10 cellular contexts compared by ENCODE assay signal in genomic region chr1:151988405-151988851, GRCh38. TPM values are rescaled to one million over a fixed set of nuclear protein-coding genes. Genes with fewer than 3 reads are reported as not detected.
DNase-seq lines count a peak whose midpoint lies in the region; ATAC-seq and TF ChIP-seq lines count a peak whose summit lies in the region.
"Had no signal": no experiment of that assay in that cellular context is flagged by ENCODE, and none has a peak within 500 bp of the region (broad histone marks: within the 10 kb centered on the region; RNA-seq: fewer than 3 reads in every experiment).

No MANE protein-coding gene starts in this region.

- peak overlapping the region; percentile 57 for H3K27ac ChIP-seq in HUES48 (ENCODE audit: low read depth, low read length)
- peak overlapping the region; percentile 97 for H3K27ac ChIP-seq in mammary epithelial cell (ENCODE audit: insufficient read depth, low read depth, low read length)
- H3K27ac ChIP-seq: KMS-11 had no signal

- H3K79me2 ChIP-seq in mammary epithelial cell (ENCODE audit: insufficient read depth, low read length): peaks cover 99% of the 10 kb centered on the region

- peaks cover 15% of the 10 kb centered on the region for H3K27me3 ChIP-seq in HUES48 (ENCODE audit: control insufficient read depth, insufficient read depth, low read length)
- H3K27me3 ChIP-seq in mammary epithelial cell (ENCODE audit: insufficient read depth, low read length): no peaks in the 10 kb centered on the region

- dilution Hi-C loops in mammary epithelial cell (cut with HindIII; ENCODE audit: low sequenced_read_pairs): loop anchor here (5.0 kb wide), 2 partner anchors 36 to 39 kb away; no protein-coding TSS in a partner anchor

- 0% methylated on average over 1 of the region's 1 CpG for WGBS in mammary epithelial cell (ENCODE audit: low coverage, missing lambda C conversion rate)

- H4K20me1 ChIP-seq in mammary epithelial cell (ENCODE audit: insufficient read depth, low read length): peaks cover 5% of the 10 kb centered on the region

- ATAC-seq in mucosa of descending colon (peak; percentile 37), HG02870 (IDR thresholded peaks at IDR 0.05; ENCODE audit: unreplicated experiment) (no peak), GM18873 (IDR thresholded peaks at IDR 0.05; ENCODE audit: low FRiP score, unreplicated experiment) (no peak)

- peak; percentile 66 for DNase-seq in AG20443 (ENCODE audit: low spot score)
- DNase-seq in mammary epithelial cell: peak; percentile 85
- no peak for DNase-seq in mucosa of descending colon
- no peak for DNase-seq in C1 segment of cervical spinal cord (lab: John Stamatoyannopoulos, UW)
- DNase-seq in activated CD4-positive, alpha-beta T cell treated with anti-CD3 and anti-CD28 coated beads, Interleukin-2, amount 50 U/mL, for 4 hours: no peak

- H3K9ac ChIP-seq in HUES48 (ENCODE audit: low read depth, low read length) (no peak overlapping the region), mammary epithelial cell (ENCODE audit: insufficient read depth, low read length) (peak overlapping the region; percentile 99)
- H3K9ac ChIP-seq: KMS-11 had no signal

- in situ Hi-C loops in mammary epithelial cell (cut with MboI; ENCODE audit: low sequenced_read_pairs in 2 of 2): no loop called here

- H3K4me2 ChIP-seq in mammary epithelial cell (ENCODE audit: insufficient read depth, low read depth, low read length): peak overlapping the region; percentile 80
- H3K4me2 ChIP-seq: KMS-11 had no signal

- H3K36me3 ChIP-seq in HUES48 (ENCODE audit: control insufficient read depth, insufficient read depth, low read length): peaks cover 27% of the 10 kb centered on the region
- H3K36me3 ChIP-seq in mammary epithelial cell (ENCODE audit: insufficient read depth, low read length): peaks cover 40% of the 10 kb centered on the region
- no peaks in the 10 kb centered on the region for H3K36me3 ChIP-seq in mucosa of descending colon (ENCODE audit: low read depth)

- TF ChIP-seq CTCF in mammary epithelial cell (conservative IDR thresholded peaks at IDR 0.05 in 1 of 2, IDR thresholded peaks at IDR 0.05 in 1 of 2; ENCODE audit: extremely low read depth in 1 of 2, insufficient read depth in 1 of 2, low read depth in 1 of 2, low read length in 2 of 2): no peak
- no peak for TF ChIP-seq CTCF in mucosa of descending colon (IDR thresholded peaks at IDR 0.05)

- no peak overlapping the region for H3K4me3 ChIP-seq in HUES48 (ENCODE audit: low read depth, low read length)
- peak overlapping the region in 2 of 3 experiments; percentile 10 to 21 for H3K4me3 ChIP-seq in mammary epithelial cell (replicated peaks in 1 of 3; ENCODE audit: insufficient read depth in 1 of 3, low read depth in 2 of 3, low read length in 3 of 3)
- no peak overlapping the region for H3K4me3 ChIP-seq in mucosa of descending colon

- H3K9me3 ChIP-seq in HUES48 (ENCODE audit: control insufficient read depth, insufficient read depth, low read length) (no peaks in the 10 kb centered on the region; the same call in 1 of the 2 replicates), mammary epithelial cell (replicated peaks; ENCODE audit: insufficient read depth, low read length) (no peaks in the 10 kb centered on the region), mucosa of descending colon (no peaks in the 10 kb centered on the region)

- peaks cover 57% of the 10 kb centered on the region for H3K4me1 ChIP-seq in HUES48 (ENCODE audit: control insufficient read depth, insufficient read depth, low read length)
- H3K4me1 ChIP-seq in mammary epithelial cell (ENCODE audit: insufficient read depth, low read length): peaks cover 45% of the 10 kb centered on the region
- peaks cover 73% of the 10 kb centered on the region for H3K4me1 ChIP-seq in mucosa of descending colon (ENCODE audit: low read depth)

- CTCF ChIA-PET in mammary epithelial cell (lab: Charles Lee; ENCODE audit: low non-redundant PET): interaction anchor here (0.7 to 0.8 kb wide), 3 partner anchors 10 to 25 kb away, joined by 3 read pairs; no protein-coding TSS in a partner anchor

- intact Hi-C loops in mammary epithelial cell (cut with micrococcal nuclease): no loop called here
- intact Hi-C loops in mucosa of descending colon (cut with DNase I, micrococcal nuclease): no loop called here

- no TSS peak for BruUV-seq in mammary epithelial cell (replicated peaks; lab: Mats Ljungman, UMichigan)

- H2AFZ ChIP-seq in mammary epithelial cell (ENCODE audit: low read depth, low read length): no peak overlapping the region

RNA-seq across cellular contexts. Expression of gene S100A10, which starts 5.2 kb away (rescaled TPM):
- total RNA-seq in mammary epithelial cell: 1,000 to 10,000 TPM in 1 of 2 donors, 100 to 1,000 TPM in 1; 213 to 2,371 TPM
- 1,008 TPM for polyA plus RNA-seq in mammary epithelial cell
- polyA minus RNA-seq in mammary epithelial cell: 997 TPM
- total RNA-seq in mucosa of descending colon: 1,000 to 10,000 TPM in 2 of 3 donors, 100 to 1,000 TPM in 1; 540 to 1,335 (median 1,083) TPM

RNA-seq across cellular contexts. Expression of gene S100A11, which starts 48.4 kb away (rescaled TPM):
- total RNA-seq in mammary epithelial cell (1,000 to 10,000 TPM in 1 of 2 donors, 100 to 1,000 TPM in 1; 395 to 2,534 TPM), mucosa of descending colon (100 to 1,000 TPM in 1 of 3 donors, 10 to 100 TPM in 2; 88.8 to 230 (median 93.8) TPM)
- polyA plus RNA-seq in mammary epithelial cell: 4,742 TPM
- polyA minus RNA-seq in mammary epithelial cell: 4,355 TPM
- polyA plus RNA-seq: neural cell had no signal

Comparison
In these comparisons a context has a peak if more than half of its experiments do, and no peak if none do; other contexts are left out.
1. DNase-seq: peak in AG20443 (single experiment) and mammary epithelial cell (single experiment); none in mucosa of descending colon (0 of 3), C1 segment of cervical spinal cord (0 of 14) and activated CD4-positive, alpha-beta T cell treated with anti-CD3 and anti-CD28 coated beads, Interleukin-2, amount 50 U/mL, for 4 hours (0 of 2).
2. H3K4me3 ChIP-seq: peak in mammary epithelial cell (2 of 3); none in HUES48 (single experiment) and mucosa of descending colon (single experiment).